Comparison of ENCODE assay signal across 7 cellular contexts in genomic region chr15:52726195-52726594, GRCh38.
"Had no signal": no experiment of that assay in that cellular context is flagged by ENCODE, and none has a peak within 500 bp of the region (broad histone marks: within the 10 kb centered on the region; RNA-seq: fewer than 3 reads in every experiment).

No MANE protein-coding gene starts in this region.

- H3K36me3 Mint-ChIP-seq: IgD-negative memory B cell had no signal

- ATAC-seq: HepG2, K562 had no signal

- H3K4me3 ChIP-seq: K562 had no signal

- H3K27me3 Mint-ChIP-seq: IgD-negative memory B cell had no signal

- H3K27ac ChIP-seq: HL-60 had no signal

- DNase-seq: IMR-90, KBM-7, KG1 had no signal

- H3K27ac Mint-ChIP-seq: IgD-negative memory B cell had no signal

- H3K4me3 Mint-ChIP-seq: IgD-negative memory B cell had no signal
